ENCODE assay signal across 26 cellular contexts in genomic region chr4:83651846-83652245, GRCh38.
"Had no signal": no experiment of that assay in that cellular context is flagged by ENCODE, and none has a peak within 500 bp of the region (broad histone marks: within the 10 kb centered on the region; RNA-seq: fewer than 3 reads in every experiment).

No MANE protein-coding gene starts in this region.

- H3K9me3 ChIP-seq: heart right ventricle, psoas muscle, sigmoid colon, thyroid gland, upper lobe of left lung had no signal

- H3K36me3 Mint-ChIP-seq: activated naive CD4-positive, alpha-beta T cell treated with anti-CD3 and anti-CD28 coated beads, Interleukin-2, amount 50 U/mL, for 72 hours; memory B cell; naive thymus-derived CD8-positive, alpha-beta T cell; stimulated activated memory B cell treated with anti-CD40 and anti-IgM and Interleukin-4, amounts not matched to agents 10 μg/mL and 1 μg/mL and 100 μg/mL, for 72 hours had no signal

- H3K4me3 Mint-ChIP-seq: activated CD4-positive, alpha-beta T cell treated with anti-CD3 and anti-CD28 coated beads for 36 hours; activated T-cell treated with anti-CD3 and anti-CD28 coated beads, Interleukin-2, amount 50 U/mL, for 72 hours; memory B cell; naive thymus-derived CD8-positive, alpha-beta T cell; neural crest cell; stimulated activated memory B cell treated with anti-CD40 and anti-IgM and Interleukin-4, amounts not matched to agents 10 μg/mL and 1 μg/mL and 100 μg/mL, for 72 hours; stimulated activated naive CD8-positive, alpha-beta T cell treated with anti-CD3 and anti-CD28 coated beads, Interleukin-15, amount 100 ng/mL, for 72 hours had no signal

- H3K4me1 ChIP-seq: heart right ventricle, parathyroid adenoma, psoas muscle, sigmoid colon, thyroid gland, upper lobe of left lung had no signal

- ATAC-seq: activated CD4-positive, alpha-beta T cell treated with anti-CD3 and anti-CD28 coated beads for 36 hours; activated T-cell treated with anti-CD3 and anti-CD28 coated beads, Interleukin-2, amount 50 U/mL, for 72 hours; heart right ventricle; naive thymus-derived CD8-positive, alpha-beta T cell; psoas muscle; stimulated activated memory B cell treated with anti-CD40 and anti-IgM and Interleukin-4, amounts not matched to agents 10 μg/mL and 1 μg/mL and 100 μg/mL, for 72 hours; stimulated activated naive CD8-positive, alpha-beta T cell treated with anti-CD3 and anti-CD28 coated beads, Interleukin-15, amount 100 ng/mL, for 72 hours had no signal

- H3K4me1 Mint-ChIP-seq: activated CD4-positive, alpha-beta T cell treated with anti-CD3 and anti-CD28 coated beads for 36 hours; memory B cell; naive thymus-derived CD8-positive, alpha-beta T cell; neural crest cell; stimulated activated memory B cell treated with anti-CD40 and anti-IgM and Interleukin-4, amounts not matched to agents 10 μg/mL and 1 μg/mL and 100 μg/mL, for 72 hours; stimulated activated naive CD8-positive, alpha-beta T cell treated with anti-CD3 and anti-CD28 coated beads, Interleukin-15, amount 100 ng/mL, for 72 hours had no signal

- H3K27me3 Mint-ChIP-seq: stimulated activated memory B cell treated with anti-CD40 and anti-IgM and Interleukin-4, amounts not matched to agents 10 μg/mL and 1 μg/mL and 100 μg/mL, for 72 hours; stimulated activated naive CD8-positive, alpha-beta T cell treated with anti-CD3 and anti-CD28 coated beads, Interleukin-15, amount 100 ng/mL, for 72 hours had no signal

- H3K36me3 ChIP-seq: heart right ventricle, sigmoid colon, thyroid gland, upper lobe of left lung had no signal

- H3K27ac ChIP-seq: heart right ventricle, parathyroid adenoma, psoas muscle, sigmoid colon, thyroid gland, upper lobe of left lung had no signal

- H3K9me3 Mint-ChIP-seq: activated naive CD4-positive, alpha-beta T cell treated with anti-CD3 and anti-CD28 coated beads, Interleukin-2, amount 50 U/mL, for 72 hours; activated T-cell treated with anti-CD3 and anti-CD28 coated beads, Interleukin-2, amount 50 U/mL, for 72 hours; memory B cell; naive thymus-derived CD8-positive, alpha-beta T cell; stimulated activated memory B cell treated with anti-CD40 and anti-IgM and Interleukin-4, amounts not matched to agents 10 μg/mL and 1 μg/mL and 100 μg/mL, for 72 hours; stimulated activated naive CD8-positive, alpha-beta T cell treated with anti-CD3 and anti-CD28 coated beads, Interleukin-15, amount 100 ng/mL, for 72 hours had no signal

- H3K27me3 ChIP-seq: sigmoid colon, thyroid gland, upper lobe of left lung had no signal

- H3K4me3 ChIP-seq: heart right ventricle, psoas muscle, sigmoid colon, thyroid gland, upper lobe of left lung had no signal

- DNase-seq: activated CD4-positive, alpha-beta T cell treated with anti-CD3 and anti-CD28 coated beads for 36 hours; activated CD4-positive, CD25-positive, alpha-beta regulatory T cell; activated naive CD4-positive, alpha-beta T cell; activated T-cell treated with anti-CD3 and anti-CD28 coated beads for 4 hours; activated T-cell treated with anti-CD3 and anti-CD28 coated beads, Interleukin-2, amount 50 U/mL, for 72 hours; dermis blood vessel endothelial cell; effector CD8-positive, alpha-beta T cell; heart right ventricle; naive thymus-derived CD8-positive, alpha-beta T cell; nucleus accumbens; psoas muscle; sigmoid colon; small intestine; stimulated activated CD4-positive, alpha-beta T cell treated with anti-CD3 and anti-CD28 coated beads, Interleukin-4, amount 100 ng/mL, for 24 hours; stimulated activated CD8-positive, alpha-beta memory T cell treated with anti-CD3 and anti-CD28 coated beads, Interleukin-4, amount 100 ng/mL, for 48 hours; stimulated activated naive CD8-positive, alpha-beta T cell treated with anti-CD3 and anti-CD28 coated beads, Interleukin-15, amount 100 ng/mL, for 72 hours; T-helper 2 cell; thyroid gland; upper lobe of left lung had no signal

- H3K27ac Mint-ChIP-seq: activated CD4-positive, alpha-beta T cell treated with anti-CD3 and anti-CD28 coated beads for 36 hours; activated T-cell treated with anti-CD3 and anti-CD28 coated beads, Interleukin-2, amount 50 U/mL, for 72 hours; memory B cell; naive thymus-derived CD8-positive, alpha-beta T cell; stimulated activated memory B cell treated with anti-CD40 and anti-IgM and Interleukin-4, amounts not matched to agents 10 μg/mL and 1 μg/mL and 100 μg/mL, for 72 hours; stimulated activated naive CD8-positive, alpha-beta T cell treated with anti-CD3 and anti-CD28 coated beads, Interleukin-15, amount 100 ng/mL, for 72 hours had no signal

- FAIRE-seq: colon, endometrium, small intestine had no signal
